ENCODE assay signal across 2 cellular contexts in genomic region chr5:141419074-141419880, GRCh38.
TF ChIP-seq lines count a peak whose summit lies in the region.

No MANE protein-coding gene starts in this region.

TF ChIP-seq in H1, 55 proteins besides CTCF, POLR2A, EP300 and RAD21:
- TF ChIP-seq RNF2 (IDR thresholded peaks at IDR 0.05; ENCODE audit: borderline replicate concordance, low read depth, low read length, missing control alignments, poor library complexity, severe bottlenecking) (peak; percentile 34), SP2 (IDR thresholded peaks at IDR 0.05; ENCODE audit: low read length) (no peak)

TF ChIP-seq in neural cell, 6 proteins besides CTCF, POLR2A, EP300 and RAD21:
- TF ChIP-seq POLR2AphosphoS5 (IDR thresholded peaks at IDR 0.05) (peak; percentile 9), SMC3 (conservative IDR thresholded peaks at IDR 0.05; ENCODE audit: poor library complexity) (no peak), REST (IDR thresholded peaks at IDR 0.05; ENCODE audit: borderline replicate concordance) (no peak)
